16 cellular contexts compared by ENCODE assay signal in the genomic region with DNA sequence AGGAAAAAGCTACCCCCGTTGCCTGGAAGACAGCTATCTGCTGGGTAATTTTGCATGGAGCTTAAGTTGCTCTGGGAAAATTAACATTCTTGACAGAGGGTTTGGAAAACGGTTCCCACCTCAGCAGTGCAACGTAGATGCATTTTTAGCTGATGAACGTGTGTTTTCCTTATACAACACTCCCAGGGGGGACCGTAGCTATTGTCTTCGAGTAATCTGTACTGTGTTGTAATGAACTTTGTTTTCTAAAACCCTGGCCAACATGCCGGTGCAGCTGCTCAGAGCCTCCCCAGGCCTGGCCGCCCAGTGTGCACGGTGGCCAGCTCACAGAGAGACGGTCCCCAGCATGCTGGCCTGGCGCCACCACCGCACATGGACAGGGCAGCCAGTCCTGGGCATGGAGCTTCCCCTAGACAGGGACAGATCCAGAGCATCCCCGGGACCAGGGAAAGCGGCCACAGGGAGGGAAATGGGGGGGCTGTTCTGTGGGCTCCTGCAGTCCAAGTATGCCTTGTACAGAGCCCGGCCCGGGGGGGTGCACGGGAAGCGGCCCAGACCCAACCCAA. TPM values are rescaled to one million over a fixed set of nuclear protein-coding genes. Genes with fewer than 3 reads are reported as not detected.
A peak's percentile ranks its signal among the peaks of the same experiment; 100 is the strongest.
DNase-seq lines count a peak whose midpoint lies in the region; ATAC-seq and TF ChIP-seq lines count a peak whose summit lies in the region.
"Had no signal": no experiment of that assay in that cellular context is flagged by ENCODE, and none has a peak within 500 bp of the region (broad histone marks: within the 10 kb centered on the region; RNA-seq: fewer than 3 reads in every experiment).

No MANE protein-coding gene starts in this region.

- H3K27me3 Mint-ChIP-seq in brain (peaks cover 3% of the 10 kb centered on the region), osteocyte (ENCODE audit: unreplicated experiment) (no peaks in the 10 kb centered on the region)
- peaks cover 5 to 13% of the 10 kb centered on the region in 2 donors for H3K27me3 Mint-ChIP-seq in effector memory CD8-positive, alpha-beta T cell
- H3K27me3 Mint-ChIP-seq: activated naive CD4-positive, alpha-beta T cell treated with anti-CD3 and anti-CD28 coated beads, Interleukin-2, amount 50 U/mL, for 24 hours had no signal

- H3K4me1 ChIP-seq in right atrium auricular region (peaks cover 0 to 56% of the 10 kb centered on the region in 2 donors), skeletal muscle tissue (ENCODE audit: control insufficient read depth in 3 of 3, insufficient read depth in 3 of 3, low read length in 3 of 3) (peaks cover 77 to 88% (median 87%) of the 10 kb centered on the region in 3 donors)
- H3K4me1 ChIP-seq: pancreas had no signal

- peak overlapping the region in 3 of 5 experiments; percentile 67 to 95 (median 95) for H3K27ac Mint-ChIP-seq in brain
- no peak overlapping the region for H3K27ac Mint-ChIP-seq in osteocyte (ENCODE audit: unreplicated experiment)
- no peak overlapping the region for H3K27ac Mint-ChIP-seq in effector memory CD8-positive, alpha-beta T cell
- H3K27ac Mint-ChIP-seq: activated naive CD4-positive, alpha-beta T cell treated with anti-CD3 and anti-CD28 coated beads, Interleukin-2, amount 50 U/mL, for 24 hours; CD14-positive monocyte had no signal

- H3K4me3 Mint-ChIP-seq in brain (peak overlapping the region in 2 of 5 experiments; percentile 74 to 84), osteocyte (ENCODE audit: unreplicated experiment) (no peak overlapping the region)
- H3K4me3 Mint-ChIP-seq in effector memory CD8-positive, alpha-beta T cell, result no peak overlapping the region
- H3K4me3 Mint-ChIP-seq: activated naive CD4-positive, alpha-beta T cell treated with anti-CD3 and anti-CD28 coated beads, Interleukin-2, amount 50 U/mL, for 24 hours; CD14-positive monocyte had no signal

- H3K9me3 Mint-ChIP-seq in brain (no peaks in the 10 kb centered on the region), osteocyte (ENCODE audit: unreplicated experiment) (no peaks in the 10 kb centered on the region)
- no peaks in the 10 kb centered on the region for H3K9me3 Mint-ChIP-seq in effector memory CD8-positive, alpha-beta T cell
- H3K9me3 Mint-ChIP-seq: activated naive CD4-positive, alpha-beta T cell treated with anti-CD3 and anti-CD28 coated beads, Interleukin-2, amount 50 U/mL, for 24 hours had no signal

- H3K9me3 ChIP-seq in right atrium auricular region, result no peaks in the 10 kb centered on the region
- no peaks in the 10 kb centered on the region for H3K9me3 ChIP-seq in skeletal muscle tissue (ENCODE audit: control insufficient read depth in 3 of 3, low read length in 3 of 3)
- H3K9me3 ChIP-seq: pancreas, Peyer's patch had no signal

- no peak for TF ChIP-seq CTCF in brain (conservative IDR thresholded peaks at IDR 0.05)
- TF ChIP-seq CTCF in right atrium auricular region (IDR thresholded peaks at IDR 0.05), result no peak
- TF ChIP-seq CTCF in osteocyte (IDR thresholded peaks at IDR 0.05), result no peak

- H3K4me1 Mint-ChIP-seq in brain, result peaks cover 29% of the 10 kb centered on the region
- peaks cover 13% of the 10 kb centered on the region for H3K4me1 Mint-ChIP-seq in osteocyte (ENCODE audit: unreplicated experiment)
- peaks cover 10 to 11% of the 10 kb centered on the region in 2 donors for H3K4me1 Mint-ChIP-seq in effector memory CD8-positive, alpha-beta T cell (ENCODE audit: low read depth in 2 of 2)
- H3K4me1 Mint-ChIP-seq: activated naive CD4-positive, alpha-beta T cell treated with anti-CD3 and anti-CD28 coated beads, Interleukin-2, amount 50 U/mL, for 24 hours had no signal

- H3K36me3 ChIP-seq in right atrium auricular region (no peaks in the 10 kb centered on the region), skeletal muscle tissue (ENCODE audit: control insufficient read depth in 3 of 3, insufficient read depth in 3 of 3, low read length in 3 of 3) (peaks cover 8 to 21% (median 16%) of the 10 kb centered on the region in 3 donors)
- H3K36me3 ChIP-seq: pancreas, Peyer's patch had no signal

- DNase-seq in D341Med (ENCODE audit: low spot score) (peak; percentile 27), right atrium auricular region (ENCODE audit: low spot score) (peak; percentile 76), osteocyte (ENCODE audit: extremely low spot score, unreplicated experiment) (no peak), NCI-H1930 (lab: John Stamatoyannopoulos, UW) (no peak)
- DNase-seq in effector memory CD8-positive, alpha-beta T cell, result no peak
- DNase-seq: NCI-H1105 had no signal

- ATAC-seq in GM21619 (IDR thresholded peaks at IDR 0.05; ENCODE audit: unreplicated experiment), result no peak
- ATAC-seq in effector memory CD8-positive, alpha-beta T cell (replicated peaks), result no peak

- H3K27ac ChIP-seq in right atrium auricular region (peak overlapping the region; percentile 68 to 77), skeletal muscle tissue (ENCODE audit: low read depth, low read length) (peak overlapping the region; percentile 95)
- H3K27ac ChIP-seq: pancreas, Peyer's patch had no signal

- H3K4me3 ChIP-seq in right atrium auricular region, result no peak overlapping the region
- peak overlapping the region; percentile 65 to 80 (median 67) for H3K4me3 ChIP-seq in skeletal muscle tissue (ENCODE audit: low read length in 3 of 3)
- H3K4me3 ChIP-seq: pancreas, Peyer's patch had no signal

- H3K27me3 ChIP-seq in right atrium auricular region, result no peaks in the 10 kb centered on the region
- H3K27me3 ChIP-seq in skeletal muscle tissue (ENCODE audit: control insufficient read depth in 3 of 3, insufficient read depth in 3 of 3, low read length in 3 of 3), result no peaks in the 10 kb centered on the region
- H3K27me3 ChIP-seq: pancreas, Peyer's patch had no signal

- peak overlapping the region; percentile 67 to 82 (median 82) for H3K9ac ChIP-seq in skeletal muscle tissue (ENCODE audit: low read depth in 1 of 3, low read length in 3 of 3)

- H3K36me3 Mint-ChIP-seq in brain, result no peaks in the 10 kb centered on the region
- no peaks in the 10 kb centered on the region for H3K36me3 Mint-ChIP-seq in osteocyte (ENCODE audit: unreplicated experiment)
- H3K36me3 Mint-ChIP-seq in effector memory CD8-positive, alpha-beta T cell (ENCODE audit: insufficient read depth), result peaks cover 6% of the 10 kb centered on the region
- H3K36me3 Mint-ChIP-seq: activated naive CD4-positive, alpha-beta T cell treated with anti-CD3 and anti-CD28 coated beads, Interleukin-2, amount 50 U/mL, for 24 hours; CD14-positive monocyte had no signal

RNA-seq across cellular contexts. Expression of a gene that starts 2.2 kb away (rescaled TPM):
- polyA plus RNA-seq in brain (ENCODE audit: insufficient read depth, low read depth, low replicate concordance), result 0.58 TPM
- total RNA-seq in right atrium auricular region (10 to 100 TPM; 12.8 to 16.4 TPM), skeletal muscle tissue (4,042 TPM), osteocyte (2.6 and 4.4 TPM in 2 replicates)
- total RNA-seq: glomerular endothelial cell, NCI-H460 had no signal
- polyA plus RNA-seq: CD14-positive monocyte had no signal

RNA-seq across cellular contexts. Expression of a gene that starts 25.5 kb away (rescaled TPM):
- 66.2 TPM for polyA plus RNA-seq in brain (ENCODE audit: insufficient read depth, low read depth, low replicate concordance)
- total RNA-seq in right atrium auricular region, result 100 to 1,000 TPM; 128 to 210 TPM
- 12.0 TPM for total RNA-seq in skeletal muscle tissue
- total RNA-seq in osteocyte, result 28.0 and 29.2 TPM in 2 replicates

RNA-seq across cellular contexts. Expression of a gene that starts 30.0 kb away (rescaled TPM):
- polyA plus RNA-seq in brain (ENCODE audit: insufficient read depth, low read depth, low replicate concordance), result not detected
- total RNA-seq in right atrium auricular region, result under 1 TPM in 1 of 2 donors, not detected in 1; 0.33 TPM
- total RNA-seq in skeletal muscle tissue, result 1.0 TPM
- total RNA-seq in osteocyte, result not detected in 2 replicates
- total RNA-seq: glomerular endothelial cell, lower leg skin, NCI-H460, pancreas, Peyer's patch had no signal
- polyA plus RNA-seq: CD14-positive monocyte, pancreas had no signal

Comparison
In these comparisons a context has a peak if more than half of its experiments do, and no peak if none do; other contexts are left out.
1. DNase-seq: peak in D341Med (single experiment) and right atrium auricular region (single experiment); none in osteocyte (single experiment), effector memory CD8-positive, alpha-beta T cell (0 of 3) and NCI-H1930 (0 of 2).
2. H3K27ac Mint-ChIP-seq: peak in brain (3 of 5); none in osteocyte (single experiment) and effector memory CD8-positive, alpha-beta T cell (0 of 2).
3. H3K4me3 ChIP-seq: peak in skeletal muscle tissue (3 of 3); none in right atrium auricular region (0 of 2).
4. RNA of a gene that starts 2.2 kb away (total RNA-seq): 4,042 TPM in skeletal muscle tissue (single experiment); 12.8 to 16.4 TPM in right atrium auricular region and 2.6 to 4.4 TPM in osteocyte; every median in the first group is over 100 times any median in the second.